16 cellular contexts compared by ENCODE assay signal in genomic region chr14:93715279-93715927, GRCh38.
"Had no signal": no experiment of that assay in that cellular context is flagged by ENCODE, and none has a peak within 500 bp of the region (broad histone marks: within the 10 kb centered on the region; RNA-seq: fewer than 3 reads in every experiment).

No MANE protein-coding gene starts in this region.

- H3K9me3 Mint-ChIP-seq: activated T-cell treated with anti-CD3 and anti-CD28 coated beads, Interleukin-2, amount 50 U/mL, for 4 hours; natural killer cell treated with Interleukin-12 subunit alpha and Interleukin-12 subunit beta and Interleukin-15 and Interleukin-18, amount 100 ng/mL, for 72 hours had no signal

- H3K27ac Mint-ChIP-seq: natural killer cell treated with Interleukin-12 subunit alpha and Interleukin-12 subunit beta and Interleukin-15 and Interleukin-18, amount 100 ng/mL, for 72 hours had no signal

- H3K36me3 ChIP-seq: cardiac muscle cell had no signal

- H3K27ac ChIP-seq: cardiac muscle cell had no signal

- DNase-seq: activated CD4-positive, alpha-beta T cell treated with anti-CD3 and anti-CD28 coated beads, Interleukin-2, amount 50 U/mL, for 48 hours; activated CD4-positive, CD25-positive, alpha-beta regulatory T cell treated with anti-CD3 and anti-CD28 coated beads, Interleukin-2, amount 50 U/mL, for 72 hours; activated effector memory CD4-positive, alpha-beta T cell treated with Interleukin-2 at 50 U/mL for 16 hours; activated naive CD4-positive, alpha-beta T cell treated with anti-CD3 and anti-CD28 coated beads, Interleukin-2, amount 50 U/mL, for 16 hours; activated T-cell treated with anti-CD3 and anti-CD28 coated beads, Interleukin-2, amount 50 U/mL, for 4 hours; effector CD4-positive, alpha-beta T cell; foreskin fibroblast; hippocampal formation; kidney glomerular epithelial cell; occipital lobe; stimulated activated CD4-positive, alpha-beta T cell treated with anti-CD3 and anti-CD28 coated beads, Interleukin-2, amount 100 ng/mL, for 48 hours; stimulated activated naive CD4-positive, alpha-beta T cell; T-helper 1 cell; trophoblast cell had no signal

- H3K27me3 ChIP-seq: cardiac muscle cell had no signal

- H3K4me3 ChIP-seq: cardiac muscle cell had no signal

- H3K4me3 Mint-ChIP-seq: activated T-cell treated with anti-CD3 and anti-CD28 coated beads, Interleukin-2, amount 50 U/mL, for 4 hours; natural killer cell treated with Interleukin-12 subunit alpha and Interleukin-12 subunit beta and Interleukin-15 and Interleukin-18, amount 100 ng/mL, for 72 hours had no signal

- H3K36me3 Mint-ChIP-seq: natural killer cell treated with Interleukin-12 subunit alpha and Interleukin-12 subunit beta and Interleukin-15 and Interleukin-18, amount 100 ng/mL, for 72 hours had no signal

- ATAC-seq: activated T-cell treated with anti-CD3 and anti-CD28 coated beads, Interleukin-2, amount 50 U/mL, for 4 hours; natural killer cell treated with Interleukin-12 subunit alpha and Interleukin-12 subunit beta and Interleukin-15 and Interleukin-18, amount 100 ng/mL, for 72 hours had no signal
